3 cellular contexts compared by ENCODE assay signal in genomic region chr9:133880851-133881634, GRCh38.
TF ChIP-seq lines count a peak whose summit lies in the region.

No MANE protein-coding gene starts in this region.

TF ChIP-seq in A549, 52 proteins besides CTCF, POLR2A, EP300 and RAD21:
- TF ChIP-seq FOSL2 (IDR thresholded peaks at IDR 0.05) (no peak), FOSL2 (CRISPR knock-in tag; IDR thresholded peaks at IDR 0.05) (no peak), MYC (IDR thresholded peaks at IDR 0.05; ENCODE audit: borderline replicate concordance, low read length) (no peak), ZNF302 (CRISPR knock-in tag; IDR thresholded peaks at IDR 0.05) (no peak), ATOH8 (CRISPR knock-in tag; IDR thresholded peaks at IDR 0.05; ENCODE audit: low read depth) (no peak), POLR2AphosphoS2 (conservative IDR thresholded peaks at IDR 0.05; ENCODE audit: low read length) (no peak), ZSCAN20 (CRISPR knock-in tag; IDR thresholded peaks at IDR 0.05) (no peak), HOXB5 (CRISPR knock-in tag; IDR thresholded peaks at IDR 0.05) (no peak), PBX3 (IDR thresholded peaks at IDR 0.05) (no peak), CHD2 (IDR thresholded peaks at IDR 0.05; ENCODE audit: low read length, partially characterized antibody) (no peak), MAZ (IDR thresholded peaks at IDR 0.05; ENCODE audit: borderline replicate concordance, low read depth, low read length) (no peak), NPAS2 (CRISPR knock-in tag; IDR thresholded peaks at IDR 0.05; ENCODE audit: borderline replicate concordance) (no peak), REST (IDR thresholded peaks at IDR 0.05) (no peak), ESRRA (IDR thresholded peaks at IDR 0.05; ENCODE audit: borderline replicate concordance, low read length) (no peak), SREBF2 (IDR thresholded peaks at IDR 0.05) (no peak), CBX2 (IDR thresholded peaks at IDR 0.05; ENCODE audit: borderline replicate concordance, low read depth) (no peak), JUNB (IDR thresholded peaks at IDR 0.05) (no peak), KDM1A (IDR thresholded peaks at IDR 0.05; ENCODE audit: low read depth) (no peak), CEBPB (IDR thresholded peaks at IDR 0.05) (no peak)

TF ChIP-seq in IMR-90, 13 proteins besides CTCF, POLR2A, EP300 and RAD21:
- TF ChIP-seq MAZ (IDR thresholded peaks at IDR 0.05; ENCODE audit: borderline replicate concordance, low read depth, low read length): no peak
- TF ChIP-seq NFE2L2 (IDR thresholded peaks at IDR 0.05; ENCODE audit: low read depth, low read length): no peak
- TF ChIP-seq FOS (IDR thresholded peaks at IDR 0.05; ENCODE audit: low read depth, low read length): no peak
- TF ChIP-seq ELK1 (IDR thresholded peaks at IDR 0.05; ENCODE audit: borderline replicate concordance, low read depth, low read length): no peak
- TF ChIP-seq BHLHE40 (IDR thresholded peaks at IDR 0.05; ENCODE audit: low read depth, low read length): no peak
- no peak for TF ChIP-seq MXI1 (IDR thresholded peaks at IDR 0.05; ENCODE audit: borderline replicate concordance, low read depth, low read length)
- TF ChIP-seq MAFK (IDR thresholded peaks at IDR 0.05; ENCODE audit: low read depth, low read length): no peak
- no peak for TF ChIP-seq CEBPB (IDR thresholded peaks at IDR 0.05; ENCODE audit: low read depth, low read length)
- TF ChIP-seq RFX5 (IDR thresholded peaks at IDR 0.05; ENCODE audit: low read depth, low read length): no peak
- no peak for TF ChIP-seq USF2 (IDR thresholded peaks at IDR 0.05; ENCODE audit: low read depth, low read length)
- no peak for TF ChIP-seq SMC3 (IDR thresholded peaks at IDR 0.05; ENCODE audit: low read depth, low read length)

TF ChIP-seq in liver, 16 proteins besides CTCF, POLR2A, EP300 and RAD21:
- TF ChIP-seq FOXA2 (IDR thresholded peaks at IDR 0.05): no peak
- TF ChIP-seq REST (IDR thresholded peaks at IDR 0.05): no peak
- TF ChIP-seq SP1 (IDR thresholded peaks at IDR 0.05): no peak
- no peak for TF ChIP-seq ZBTB33 (IDR thresholded peaks at IDR 0.05)
- TF ChIP-seq ATF3 (IDR thresholded peaks at IDR 0.05): no peak
- TF ChIP-seq HNF4A (conservative IDR thresholded peaks at IDR 0.05): no peak
